ENCODE assay signal across 18 cellular contexts in genomic region chr7:46461334-46461777, GRCh38.
"Had no signal": no experiment of that assay in that cellular context is flagged by ENCODE, and none has a peak within 500 bp of the region (broad histone marks: within the 10 kb centered on the region; RNA-seq: fewer than 3 reads in every experiment).

No MANE protein-coding gene starts in this region.

- H3K4me3 ChIP-seq: adrenal gland, esophagus squamous epithelium, lung, mucosa of descending colon, spleen, suprapubic skin, upper lobe of right lung had no signal

- H3K4me1 ChIP-seq: adrenal gland, esophagus squamous epithelium, spleen, suprapubic skin, upper lobe of right lung had no signal

- H3K36me3 ChIP-seq: adrenal gland, esophagus squamous epithelium, spleen, suprapubic skin, upper lobe of right lung had no signal

- H3K9me3 ChIP-seq: adrenal gland had no signal

- H3K27me3 ChIP-seq: adrenal gland, esophagus squamous epithelium, spleen, suprapubic skin, upper lobe of right lung had no signal

- DNase-seq: activated CD4-positive, alpha-beta T cell treated with anti-CD3 and anti-CD28 coated beads, Interleukin-2, amount 10 ng/mL, durations not matched to agents 24 days and 14 days; activated naive CD4-positive, alpha-beta T cell treated with anti-CD3 and anti-CD28 coated beads, Interleukin-2, amount 50 U/mL, for 16 hours; adrenal gland; esophagus squamous epithelium; hypothalamus; mucosa of descending colon; naive thymus-derived CD8-positive, alpha-beta T cell; right cardiac atrium; spleen; stimulated activated CD4-positive, alpha-beta T cell treated with anti-CD3 and anti-CD28 coated beads, Interleukin-1b, Interleukin-23, amount 100 ng/mL, for 48 hours; stimulated activated naive CD4-positive, alpha-beta T cell; T-cell; T1000; upper lobe of right lung had no signal

- H3K27me3 Mint-ChIP-seq: activated CD4-positive, alpha-beta T cell treated with anti-CD3 and anti-CD28 coated beads, Interleukin-2, amount 10 ng/mL, durations not matched to agents 24 days and 14 days; brain; naive thymus-derived CD8-positive, alpha-beta T cell; T-cell had no signal

- H3K27ac Mint-ChIP-seq: activated CD4-positive, alpha-beta T cell treated with anti-CD3 and anti-CD28 coated beads, Interleukin-2, amount 10 ng/mL, durations not matched to agents 24 days and 14 days; activated T-helper 2 cell treated with anti-CD3 and anti-CD28 coated beads, Interferon-gamma antibody, Interleukin-2, Interleukin-4, amounts not matched to agents 10 μg/mL and 5 μg/mL and 100 μg/mL, durations not matched to agents 14 hours and 24 hours and 36 hours; brain; naive thymus-derived CD8-positive, alpha-beta T cell; T-cell had no signal

- H3K4me1 Mint-ChIP-seq: activated CD4-positive, alpha-beta T cell treated with anti-CD3 and anti-CD28 coated beads, Interleukin-2, amount 10 ng/mL, durations not matched to agents 24 days and 14 days; brain; naive thymus-derived CD8-positive, alpha-beta T cell; T-cell had no signal

- H3K36me3 Mint-ChIP-seq: brain; naive thymus-derived CD8-positive, alpha-beta T cell; T-cell had no signal

- ATAC-seq: mucosa of descending colon; naive thymus-derived CD8-positive, alpha-beta T cell; right cardiac atrium; T-cell; upper lobe of right lung had no signal

- H3K27ac ChIP-seq: adrenal gland, esophagus squamous epithelium, spleen, suprapubic skin, upper lobe of right lung had no signal

- H3K4me3 Mint-ChIP-seq: activated CD4-positive, alpha-beta T cell treated with anti-CD3 and anti-CD28 coated beads, Interleukin-2, amount 10 ng/mL, durations not matched to agents 24 days and 14 days; brain; naive thymus-derived CD8-positive, alpha-beta T cell; T-cell had no signal
